ENCODE assay signal across 8 cellular contexts in the genomic region with DNA sequence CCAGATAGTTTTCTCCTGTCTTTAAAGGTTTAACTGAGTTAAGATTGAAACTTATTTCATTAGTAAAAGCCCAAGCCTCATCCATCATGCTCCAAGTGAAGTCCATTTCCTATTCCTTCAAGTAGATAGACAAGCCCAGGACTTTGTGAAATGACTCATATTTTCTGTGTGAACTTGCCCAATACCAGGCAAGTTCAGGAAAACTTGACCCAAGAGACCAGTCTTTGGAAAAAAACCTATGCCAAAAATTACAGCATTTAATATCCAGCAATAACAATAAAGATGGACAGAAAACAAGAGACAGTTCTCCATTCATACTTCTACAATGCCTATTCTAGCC. TPM values are rescaled to one million over a fixed set of nuclear protein-coding genes. Genes with fewer than 3 reads are reported as not detected.
DNase-seq lines count a peak whose midpoint lies in the region; ATAC-seq and TF ChIP-seq lines count a peak whose summit lies in the region.

No MANE protein-coding gene starts in this region.

- peak; percentile 64 for DNase-seq in EH (ENCODE audit: low read depth)
- DNase-seq in RPMI7951 (ENCODE audit: low read depth) = peak; percentile 35
- peak; percentile 89 for DNase-seq in fibroblast of gingiva (ENCODE audit: low read depth)
- no peak for DNase-seq in ovary
- DNase-seq in NCI-H2227 (lab: John Stamatoyannopoulos, UW; ENCODE audit: unreplicated experiment) = no peak

- H3K9me3 ChIP-seq in ovary = no peaks in the 10 kb centered on the region

- TF ChIP-seq POLR2A in ovary (IDR thresholded peaks at IDR 0.05) = no peak

- no peak for TF ChIP-seq EP300 in ovary (IDR thresholded peaks at IDR 0.05)

- TF ChIP-seq CTCF in ovary (IDR thresholded peaks at IDR 0.05) = no peak

- intact Hi-C loops in ovary (cut with DNase I) = no loop called here

- H3K27ac ChIP-seq in ovary = no peak overlapping the region

- no peak for ATAC-seq in HG02970 (IDR thresholded peaks at IDR 0.05; ENCODE audit: low FRiP score, unreplicated experiment)
- ATAC-seq in HG02759 (IDR thresholded peaks at IDR 0.05; ENCODE audit: unreplicated experiment) = no peak
- no peak for ATAC-seq in GM21529 (IDR thresholded peaks at IDR 0.05; ENCODE audit: unreplicated experiment)

- no peaks in the 10 kb centered on the region for H3K36me3 ChIP-seq in ovary

- H3K27me3 ChIP-seq in ovary = no peaks in the 10 kb centered on the region

- H3K4me3 ChIP-seq in ovary = peak overlapping the region; percentile 92

- no peaks in the 10 kb centered on the region for H3K4me1 ChIP-seq in ovary (ENCODE audit: insufficient read depth)

RNA-seq across cellular contexts. Expression of gene RAB29, which starts 0.4 kb away (rescaled TPM):
- total RNA-seq in RPMI7951 (2014; rRNA removed; shearing (Covaris generic)) = 14.6 and 15.1 TPM in 2 replicates
- 10 to 100 TPM in 4 of 7 donors, 1 to 10 TPM in 3; 7.2 to 16.1 (median 10.1) TPM for total RNA-seq in ovary
- polyA plus RNA-seq in ovary = 10 to 100 TPM in 1 of 2 donors, 1 to 10 TPM in 1; 8.3 to 16.4 TPM

RNA-seq across cellular contexts. Expression of gene NUCKS1, which starts 25.7 kb away (rescaled TPM):
- 154 and 176 TPM in 2 replicates for total RNA-seq in RPMI7951 (2014; rRNA removed; shearing (Covaris generic))
- 100 to 1,000 TPM; 104 to 335 (median 244) TPM for total RNA-seq in ovary
- polyA plus RNA-seq in ovary = 100 to 1,000 TPM in 1 of 2 donors, 10 to 100 TPM in 1; 79.4 to 150 TPM

RNA-seq across cellular contexts. Expression of gene SLC41A1, which starts 37.3 kb away (rescaled TPM):
- 7.8 and 10.2 TPM in 2 replicates for total RNA-seq in RPMI7951 (2014; rRNA removed; shearing (Covaris generic))
- 10 to 100 TPM; 12.5 to 45.0 (median 33.5) TPM for total RNA-seq in ovary
- 10 to 100 TPM; 17.8 to 75.9 TPM for polyA plus RNA-seq in ovary

Comparison
In these comparisons a context has a peak if more than half of its experiments do, and no peak if none do; other contexts are left out.
1. DNase-seq: peak in EH (single experiment), RPMI7951 (single experiment) and fibroblast of gingiva (single experiment); none in ovary (0 of 5) and NCI-H2227 (single experiment).